Comparison of ENCODE assay signal across 11 cellular contexts in the genomic region with DNA sequence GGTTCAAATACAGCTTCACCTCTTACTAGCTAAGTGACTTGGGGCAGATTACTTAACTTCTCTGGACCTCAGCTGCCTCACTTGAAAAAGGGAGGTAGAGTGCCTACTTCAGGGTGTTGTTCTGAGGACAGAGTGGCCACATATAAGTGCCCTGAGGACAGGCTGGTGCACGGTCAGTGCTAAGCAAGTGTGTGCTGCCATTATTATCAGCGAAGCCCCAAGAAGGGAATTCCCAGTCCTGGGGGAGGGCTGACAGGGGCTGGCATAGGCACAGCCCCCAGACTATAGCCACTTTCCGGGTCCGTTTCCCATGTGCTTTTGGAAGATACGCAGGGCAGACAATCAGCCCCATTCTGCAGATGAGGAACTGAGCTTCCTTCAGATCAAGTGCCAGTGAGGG. TPM values are rescaled to one million over a fixed set of nuclear protein-coding genes. Genes with fewer than 3 reads are reported as not detected.
DNase-seq lines count a peak whose midpoint lies in the region; ATAC-seq and TF ChIP-seq lines count a peak whose summit lies in the region.
"Had no signal": no experiment of that assay in that cellular context is flagged by ENCODE, and none has a peak within 500 bp of the region (broad histone marks: within the 10 kb centered on the region; RNA-seq: fewer than 3 reads in every experiment).

No MANE protein-coding gene starts in this region.

- POLR2A ChIA-PET in activated CD8-positive, alpha-beta T cell treated with anti-CD3 and anti-CD28 coated beads, Interleukin-2, amount 10 ng/mL, durations not matched to agents 7 days and 5 days (lab: Charles Lee) = interaction anchor here (0.6 to 5.6 kb wide), 8 partner anchors 8 to 107 kb away, joined by 3 to 36 read pairs (median 4); partner anchors contain the start of gene MPDU1

- H3K9me3 ChIP-seq in DND-41 (ENCODE audit: insufficient read depth, low read length, severe bottlenecking) = no peaks in the 10 kb centered on the region
- no peaks in the 10 kb centered on the region for H3K9me3 ChIP-seq in hepatocyte (ENCODE audit: low read depth)

- H4K20me1 ChIP-seq in DND-41 (ENCODE audit: insufficient read depth, low read length) (peaks cover 32% of the 10 kb centered on the region), hepatocyte (ENCODE audit: insufficient read depth, poor library complexity, severe bottlenecking) (peaks cover 34% of the 10 kb centered on the region)

- no peak overlapping the region for H3K4me3 ChIP-seq in DND-41 (ENCODE audit: low read depth in 1 of 2, low read length in 2 of 2)
- no peak overlapping the region for H3K4me3 ChIP-seq in hepatocyte
- peak overlapping the region in 4 of 7 experiments; percentile 82 to 99 (median 91) for H3K4me3 ChIP-seq in skin epidermis

- H3K79me2 ChIP-seq in DND-41 (ENCODE audit: insufficient read depth, low read length) (peaks cover 76% of the 10 kb centered on the region), hepatocyte (peaks cover 89% of the 10 kb centered on the region)

- peaks cover 65% of the 10 kb centered on the region for H3K4me1 Mint-ChIP-seq in activated CD8-positive, alpha-beta T cell treated with anti-CD3 and anti-CD28 coated beads, Interleukin-2, amount 10 ng/mL, durations not matched to agents 7 days and 5 days (ENCODE audit: low read depth)

- peak overlapping the region; percentile 94 for H3K4me3 Mint-ChIP-seq in activated CD8-positive, alpha-beta T cell treated with anti-CD3 and anti-CD28 coated beads, Interleukin-2, amount 10 ng/mL, durations not matched to agents 7 days and 5 days

- peak overlapping the region; percentile 90 for H3K27ac Mint-ChIP-seq in activated CD8-positive, alpha-beta T cell treated with anti-CD3 and anti-CD28 coated beads, Interleukin-2, amount 10 ng/mL, durations not matched to agents 7 days and 5 days

- H3K9me3 Mint-ChIP-seq in activated CD8-positive, alpha-beta T cell treated with anti-CD3 and anti-CD28 coated beads, Interleukin-2, amount 10 ng/mL, durations not matched to agents 7 days and 5 days (ENCODE audit: insufficient read depth) = no peaks in the 10 kb centered on the region

- CTCF ChIA-PET in activated CD8-positive, alpha-beta T cell treated with anti-CD3 and anti-CD28 coated beads, Interleukin-2, amount 10 ng/mL, durations not matched to agents 7 days and 5 days (lab: Charles Lee) = interaction anchor here (0.7 to 7.9 kb wide), 6 partner anchors 22 to 121 kb away, joined by 3 to 78 read pairs (median 6); partner anchors contain the start of genes FGF11, SENP3 and TMEM102

- TF ChIP-seq CTCF in DND-41 (IDR thresholded peaks at IDR 0.05; ENCODE audit: borderline replicate concordance, extremely low read depth, low read length, poor library complexity, severe bottlenecking) = no peak
- TF ChIP-seq CTCF in hepatocyte (IDR thresholded peaks at IDR 0.05; ENCODE audit: poor library complexity) = no peak

- no peak for DNase-seq in DND-41
- no peak for DNase-seq in activated CD8-positive, alpha-beta T cell treated with anti-CD3 and anti-CD28 coated beads, Interleukin-2, amount 10 ng/mL, durations not matched to agents 7 days and 5 days
- DNase-seq in hepatocyte (ENCODE audit: low spot score) = no peak
- no peak for DNase-seq in HPDE6-E6E7 (ENCODE audit: extremely low spot score)
- DNase-seq in SK-N-DZ (ENCODE audit: low spot score) = no peak
- DNase-seq in NCI-H446 (lab: John Stamatoyannopoulos, UW) = no peak
- DNase-seq: GOT3, NCI-H748 treated with DMSO at 0.1 percent for 48 hours had no signal

- 88% methylated on average over 5 of the region's 5 CpGs for WGBS in hepatocyte (ENCODE audit: low lambda C conversion rate, missing lambda C conversion rate)

- H3K9me2 ChIP-seq in hepatocyte (replicated peaks; ENCODE audit: insufficient read depth) = no peaks in the 10 kb centered on the region

- H2AFZ ChIP-seq in DND-41 (ENCODE audit: low read depth, low read length) = no peak overlapping the region
- H2AFZ ChIP-seq in hepatocyte = no peak overlapping the region

- H3K36me3 ChIP-seq in DND-41 (ENCODE audit: insufficient read depth, low read length) = peaks cover 3% of the 10 kb centered on the region
- no peaks in the 10 kb centered on the region for H3K36me3 ChIP-seq in hepatocyte (replicated peaks; ENCODE audit: insufficient read depth, low read depth)

- no peak overlapping the region; the same call in 1 of the 2 replicates for H3K9ac ChIP-seq in DND-41 (ENCODE audit: low read depth, low read length)

- H3K36me3 Mint-ChIP-seq in activated CD8-positive, alpha-beta T cell treated with anti-CD3 and anti-CD28 coated beads, Interleukin-2, amount 10 ng/mL, durations not matched to agents 7 days and 5 days (ENCODE audit: low read depth) = peaks cover 22% of the 10 kb centered on the region

- no peaks in the 10 kb centered on the region for H3K27me3 ChIP-seq in DND-41 (ENCODE audit: insufficient read depth, low read length, poor library complexity)
- no peaks in the 10 kb centered on the region for H3K27me3 ChIP-seq in hepatocyte

- no peaks in the 10 kb centered on the region for H3K27me3 Mint-ChIP-seq in activated CD8-positive, alpha-beta T cell treated with anti-CD3 and anti-CD28 coated beads, Interleukin-2, amount 10 ng/mL, durations not matched to agents 7 days and 5 days (ENCODE audit: low read depth)

- H3K27ac ChIP-seq in DND-41 (ENCODE audit: low read length) (no peak overlapping the region), hepatocyte (peak overlapping the region; percentile 100), skin epidermis (peak overlapping the region in 20 of 21 experiments; percentile 96 to 100 (median 100))

- H3K4me2 ChIP-seq in DND-41 (ENCODE audit: insufficient read depth, low read length) (peak overlapping the region; percentile 88; the same call in 1 of the 2 replicates), hepatocyte (peak overlapping the region; percentile 94)

- H3K4me1 ChIP-seq in DND-41 (ENCODE audit: insufficient read depth, low read length) = peaks cover 29% of the 10 kb centered on the region
- peaks cover 45% of the 10 kb centered on the region for H3K4me1 ChIP-seq in hepatocyte (ENCODE audit: insufficient read depth)

- no peak for ATAC-seq in DND-41 (ENCODE audit: insufficient read depth, low read depth)
- no peak for ATAC-seq in activated CD8-positive, alpha-beta T cell treated with anti-CD3 and anti-CD28 coated beads, Interleukin-2, amount 10 ng/mL, durations not matched to agents 7 days and 5 days
- no peak for ATAC-seq in GM21526 (IDR thresholded peaks at IDR 0.05; ENCODE audit: low FRiP score, unreplicated experiment)

RNA-seq across cellular contexts. Expression of gene ZBTB4, which starts 2.5 kb away (rescaled TPM):
- 10 to 100 TPM; 29.8 to 30.0 TPM for total RNA-seq in activated CD8-positive, alpha-beta T cell treated with anti-CD3 and anti-CD28 coated beads, Interleukin-2, amount 10 ng/mL, durations not matched to agents 7 days and 5 days
- total RNA-seq in hepatocyte = 22.7 and 27.1 TPM in 2 replicates
- polyA plus RNA-seq in hepatocyte = 20.8 and 21.5 TPM in 2 replicates
- 3.5 and 4.8 TPM in 2 replicates for polyA plus RNA-seq in SK-N-DZ (2014; cell fraction: cytosol; rRNA removed)
- polyA plus RNA-seq in SK-N-DZ (2014; cell fraction: nucleus; rRNA removed) = 6.6 and 11.6 TPM in 2 replicates

RNA-seq across cellular contexts. Expression of gene SLC35G6, which starts 4.3 kb away (rescaled TPM):
- total RNA-seq in activated CD8-positive, alpha-beta T cell treated with anti-CD3 and anti-CD28 coated beads, Interleukin-2, amount 10 ng/mL, durations not matched to agents 7 days and 5 days = not detected
- 0.24 TPM in 1 of 2 replicates, not detected in the other for total RNA-seq in hepatocyte
- 0.30 and 0.44 TPM in 2 replicates for polyA plus RNA-seq in hepatocyte
- polyA plus RNA-seq in SK-N-DZ (2014; cell fraction: cytosol; rRNA removed) = not detected in 2 replicates
- polyA plus RNA-seq in SK-N-DZ (2014; cell fraction: nucleus; rRNA removed) = not detected in 2 replicates
- total RNA-seq: activated CD8-positive, alpha-beta memory T cell treated with anti-CD3 and anti-CD28 coated beads for 36 hours had no signal

RNA-seq across cellular contexts. Expression of gene POLR2A, which starts 7.2 kb away (rescaled TPM):
- 100 to 1,000 TPM; 183 to 185 TPM for total RNA-seq in activated CD8-positive, alpha-beta T cell treated with anti-CD3 and anti-CD28 coated beads, Interleukin-2, amount 10 ng/mL, durations not matched to agents 7 days and 5 days
- 50.2 and 74.5 TPM in 2 replicates for total RNA-seq in hepatocyte
- 96.3 and 98.1 TPM in 2 replicates for polyA plus RNA-seq in hepatocyte
- 14.2 and 25.5 TPM in 2 replicates for polyA plus RNA-seq in SK-N-DZ (2014; cell fraction: cytosol; rRNA removed)
- polyA plus RNA-seq in SK-N-DZ (2014; cell fraction: nucleus; rRNA removed) = 10.4 and 55.0 TPM in 2 replicates

RNA-seq across cellular contexts. Expression of gene CHRNB1, which starts 32.1 kb away (rescaled TPM):
- total RNA-seq in activated CD8-positive, alpha-beta T cell treated with anti-CD3 and anti-CD28 coated beads, Interleukin-2, amount 10 ng/mL, durations not matched to agents 7 days and 5 days = 10 to 100 TPM; 14.1 to 15.7 TPM
- total RNA-seq in hepatocyte = 10.9 and 12.4 TPM in 2 replicates
- polyA plus RNA-seq in hepatocyte = 16.9 and 17.5 TPM in 2 replicates
- polyA plus RNA-seq in SK-N-DZ (2014; cell fraction: cytosol; rRNA removed) = 11.4 and 13.7 TPM in 2 replicates
- polyA plus RNA-seq in SK-N-DZ (2014; cell fraction: nucleus; rRNA removed) = 1.5 and 3.1 TPM in 2 replicates

RNA-seq across cellular contexts. Expression of gene FGF11, which starts 37.6 kb away (rescaled TPM):
- total RNA-seq in activated CD8-positive, alpha-beta T cell treated with anti-CD3 and anti-CD28 coated beads, Interleukin-2, amount 10 ng/mL, durations not matched to agents 7 days and 5 days = 10 to 100 TPM; 16.6 to 18.8 TPM
- 1.4 and 2.7 TPM in 2 replicates for total RNA-seq in hepatocyte
- polyA plus RNA-seq in hepatocyte = 3.6 and 3.8 TPM in 2 replicates
- polyA plus RNA-seq in SK-N-DZ (2014; cell fraction: cytosol; rRNA removed) = 9.2 and 10.7 TPM in 2 replicates
- polyA plus RNA-seq in SK-N-DZ (2014; cell fraction: nucleus; rRNA removed) = 5.3 and 9.8 TPM in 2 replicates

Comparison
In these comparisons a context has a peak if more than half of its experiments do, and no peak if none do; other contexts are left out.
1. H3K4me3 ChIP-seq: peak in skin epidermis (4 of 7); none in DND-41 (0 of 2) and hepatocyte (single experiment).